Comparison of ENCODE assay signal across 19 cellular contexts in the genomic region with DNA sequence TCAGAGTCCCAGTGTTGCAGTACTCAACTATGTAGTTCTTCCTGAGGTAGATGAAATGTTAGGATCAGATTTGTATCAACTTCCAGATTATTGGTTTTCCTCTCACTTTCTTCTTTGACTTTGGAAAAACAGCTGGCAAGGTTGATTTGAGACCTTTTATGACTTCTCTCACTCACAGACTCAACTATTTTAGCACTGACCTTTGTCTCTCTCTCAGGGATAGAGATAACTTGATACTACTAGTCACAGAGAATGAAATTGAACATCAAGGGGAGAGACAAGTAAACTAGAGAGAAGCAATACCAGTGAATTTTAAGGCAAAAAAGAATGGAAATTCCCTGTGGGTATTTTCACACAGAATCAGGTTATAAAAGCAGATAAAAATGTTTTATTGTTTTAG.
DNase-seq lines count a peak whose midpoint lies in the region; ATAC-seq, FAIRE-seq and TF ChIP-seq lines count a peak whose summit lies in the region.
"Had no signal": no experiment of that assay in that cellular context is flagged by ENCODE, and none has a peak within 500 bp of the region (broad histone marks: within the 10 kb centered on the region; RNA-seq: fewer than 3 reads in every experiment).

No MANE protein-coding gene starts in this region.

- H3K36me3 ChIP-seq in neuronal stem cell (replicated peaks in 1 of 2; ENCODE audit: control insufficient read depth in 2 of 2, insufficient read depth in 2 of 2, low read length in 2 of 2) (no peaks in the 10 kb centered on the region), small intestine (ENCODE audit: control insufficient read depth in 2 of 2, insufficient read depth in 2 of 2, low read length in 2 of 2) (no peaks in the 10 kb centered on the region), psoas muscle (ENCODE audit: insufficient read depth in 1 of 2, low read depth in 1 of 2) (no peaks in the 10 kb centered on the region)
- H3K36me3 ChIP-seq: BLaER1 treated with 17β-estradiol and CSF1 and Interleukin-3, amounts not matched to agents 10 nM and 100 nM had no signal

- no peak for TF ChIP-seq CTCF in psoas muscle (IDR thresholded peaks at IDR 0.05)

- H3K4me1 ChIP-seq in neuronal stem cell (ENCODE audit: control insufficient read depth in 2 of 2, insufficient read depth in 1 of 2, low read depth in 1 of 2, low read length in 2 of 2) (peaks cover 2 to 7% of the 10 kb centered on the region in 2 donors), small intestine (ENCODE audit: control insufficient read depth in 2 of 2, insufficient read depth in 1 of 2, low read depth in 1 of 2, low read length in 1 of 2) (no peaks in the 10 kb centered on the region), psoas muscle (peaks cover 5% of the 10 kb centered on the region)
- H3K4me1 ChIP-seq: BLaER1 treated with 17β-estradiol and CSF1 and Interleukin-3, amounts not matched to agents 10 nM and 100 nM had no signal

- no peak for ATAC-seq in psoas muscle
- ATAC-seq: CD8-positive, alpha-beta T cell had no signal

- peak overlapping the region; percentile 6 for H2AFZ ChIP-seq in neuronal stem cell (ENCODE audit: low read length)
- H2AFZ ChIP-seq: GM23248 had no signal

- H3K9me3 ChIP-seq in neuronal stem cell (replicated peaks in 1 of 2; ENCODE audit: control insufficient read depth in 2 of 2, insufficient read depth in 1 of 2, low read depth in 1 of 2, low read length in 2 of 2) (no peaks in the 10 kb centered on the region), small intestine (ENCODE audit: control insufficient read depth, low read depth) (no peaks in the 10 kb centered on the region), psoas muscle (no peaks in the 10 kb centered on the region)
- H3K9me3 ChIP-seq: BLaER1 treated with 17β-estradiol and CSF1 and Interleukin-3, amounts not matched to agents 10 nM and 100 nM had no signal

- no peaks in the 10 kb centered on the region for H3K79me1 ChIP-seq in neuronal stem cell (ENCODE audit: low read depth, low read length)

- no peak overlapping the region for H3K4ac ChIP-seq in neuronal stem cell (ENCODE audit: low read length)

- intact Hi-C loops in psoas muscle (cut with DNase I): no loop called here

- no peak overlapping the region for H2BK5ac ChIP-seq in neuronal stem cell (ENCODE audit: low read length)

- no peak overlapping the region for H3K9ac ChIP-seq in neuronal stem cell (ENCODE audit: low read depth, low read length, poor library complexity)
- H3K9ac ChIP-seq: BLaER1 treated with 17β-estradiol and CSF1 and Interleukin-3, amounts not matched to agents 10 nM and 100 nM; GM23248 had no signal

- no peak overlapping the region for H3K18ac ChIP-seq in neuronal stem cell (ENCODE audit: low read length)

- H3K14ac ChIP-seq in neuronal stem cell (ENCODE audit: low read length): no peak overlapping the region

- H4K8ac ChIP-seq in neuronal stem cell (ENCODE audit: low read depth, low read length): no peak overlapping the region

- H2BK12ac ChIP-seq in neuronal stem cell (ENCODE audit: low read length): no peak overlapping the region

- no peak overlapping the region for H2BK120ac ChIP-seq in neuronal stem cell (ENCODE audit: low read depth, low read length)

- no peak overlapping the region for H2AK5ac ChIP-seq in neuronal stem cell (ENCODE audit: low read depth, low read length)

- no peak for DNase-seq in H54 (ENCODE audit: insufficient read length, low spot score)
- peak; percentile 60 for DNase-seq in left kidney (ENCODE audit: low read depth, low spot score)
- DNase-seq in neuronal stem cell (ENCODE audit: low spot score): no peak
- peak; percentile 33 for DNase-seq in small intestine
- DNase-seq in psoas muscle: no peak
- DNase-seq in stimulated activated CD4-positive, alpha-beta T cell treated with anti-CD3 and anti-CD28 coated beads, Interleukin-2, amount 100 ng/mL, for 24 hours: no peak
- no peak for DNase-seq in activated CD4-positive, alpha-beta T cell treated with anti-CD3 and anti-CD28 coated beads for 4 hours
- DNase-seq: 8988T; Calu3; CD8-positive, alpha-beta T cell; DMS 273 treated with DMSO at 0.1 percent for 48 hours; DND-41; GM23248; HCEC 1CT had no signal

- no peak overlapping the region for H3K23ac ChIP-seq in neuronal stem cell (ENCODE audit: low read depth, low read length, poor library complexity)

- no peak overlapping the region for H2BK15ac ChIP-seq in neuronal stem cell (ENCODE audit: low read length)

- H3K4me2 ChIP-seq in neuronal stem cell (ENCODE audit: insufficient read depth, low read length, poor library complexity, severe bottlenecking): no peak overlapping the region
- H3K4me2 ChIP-seq: BLaER1 treated with 17β-estradiol and CSF1 and Interleukin-3, amounts not matched to agents 10 nM and 100 nM had no signal

- TF ChIP-seq POLR2A in H54 (IDR thresholded peaks at IDR 0.05; ENCODE audit: low read depth, low read length): no peak

- FAIRE-seq in H54 (lab: Jason Lieb, UNC): peak; percentile 6
- FAIRE-seq in small intestine (lab: Jason Lieb, UNC): no peak
- FAIRE-seq: G401.6, GM12891, GM19239, HTR-8/SVneo had no signal

- H3K27me3 ChIP-seq in neuronal stem cell (ENCODE audit: control insufficient read depth in 3 of 3, insufficient read depth in 3 of 3, low read depth in 1 of 3, low read length in 3 of 3): no peaks in the 10 kb centered on the region
- H3K27me3 ChIP-seq in small intestine (ENCODE audit: control insufficient read depth in 2 of 2, insufficient read depth in 2 of 2, low read length in 2 of 2): no peaks in the 10 kb centered on the region
- no peaks in the 10 kb centered on the region for H3K27me3 ChIP-seq in psoas muscle (ENCODE audit: insufficient read depth in 3 of 3, low read length in 2 of 3)
- H3K27me3 ChIP-seq: BLaER1 treated with 17β-estradiol and CSF1 and Interleukin-3, amounts not matched to agents 10 nM and 100 nM had no signal

- no peak overlapping the region for H4K91ac ChIP-seq in neuronal stem cell (ENCODE audit: low read depth, low read length, poor library complexity)

- H3K27ac ChIP-seq in neuronal stem cell (replicated peaks; ENCODE audit: low read length) (no peak overlapping the region), small intestine (ENCODE audit: low read depth in 1 of 2, low read length in 1 of 2) (no peak overlapping the region), psoas muscle (no peak overlapping the region)
- H3K27ac ChIP-seq: BLaER1 treated with 17β-estradiol and CSF1 and Interleukin-3, amounts not matched to agents 10 nM and 100 nM; GM23248 had no signal

- no peak overlapping the region for H3K4me3 ChIP-seq in neuronal stem cell (ENCODE audit: low read length in 2 of 2)
- no peak overlapping the region for H3K4me3 ChIP-seq in small intestine (ENCODE audit: low read depth in 1 of 2, low read length in 2 of 2)
- no peak overlapping the region for H3K4me3 ChIP-seq in psoas muscle
- H3K4me3 ChIP-seq: BLaER1 treated with 17β-estradiol and CSF1 and Interleukin-3, amounts not matched to agents 10 nM and 100 nM; GM23248 had no signal

Comparison
In these comparisons a context has a peak if more than half of its experiments do, and no peak if none do; other contexts are left out.
1. DNase-seq: peak in left kidney (single experiment) and small intestine (single experiment); none in H54 (single experiment), neuronal stem cell (single experiment), psoas muscle (0 of 2), stimulated activated CD4-positive, alpha-beta T cell treated with anti-CD3 and anti-CD28 coated beads, Interleukin-2, amount 100 ng/mL, for 24 hours (0 of 2) and activated CD4-positive, alpha-beta T cell treated with anti-CD3 and anti-CD28 coated beads for 4 hours (0 of 2).